ENCODE assay signal across 1 cellular context in genomic region chr22:42070517-42071422, GRCh38.
TF ChIP-seq lines count a peak whose summit lies in the region.

Gene NAGA, minus strand, starts transcription at chr22:42070812. Its CDS starts 515 bp downstream, at chr22:42070297.

TF ChIP-seq in HepG2, 621 proteins besides CTCF, POLR2A, EP300 and RAD21 (continued from another document and continues in another):
- TF ChIP-seq DZIP1 (CRISPR knock-in tag; IDR thresholded peaks at IDR 0.05) (no peak), NFIB (CRISPR knock-in tag; IDR thresholded peaks at IDR 0.05; ENCODE audit: borderline replicate concordance) (no peak), ZNF619 (CRISPR knock-in tag; IDR thresholded peaks at IDR 0.05) (no peak), ZNF749 (CRISPR knock-in tag; IDR thresholded peaks at IDR 0.05; ENCODE audit: borderline replicate concordance) (no peak), NCOR1 (IDR thresholded peaks at IDR 0.05; ENCODE audit: borderline replicate concordance, low read length) (no peak; the same call in 1 of the 2 replicates), ZNF34 (CRISPR knock-in tag; IDR thresholded peaks at IDR 0.05; ENCODE audit: borderline replicate concordance) (no peak), CENPT (CRISPR knock-in tag; IDR thresholded peaks at IDR 0.05; ENCODE audit: low read depth) (peak; percentile 24; the same call in 1 of the 2 replicates), MEIS1 (CRISPR knock-in tag; IDR thresholded peaks at IDR 0.05; ENCODE audit: borderline replicate concordance) (peak; percentile 43; the same call in 1 of the 2 replicates), JUN (CRISPR knock-in tag; IDR thresholded peaks at IDR 0.05) (peak; percentile 70; the same call in 1 of the 2 replicates), CSRNP2 (CRISPR knock-in tag; conservative IDR thresholded peaks at IDR 0.05; ENCODE audit: low read depth) (no peak), ZNF607 (CRISPR knock-in tag; IDR thresholded peaks at IDR 0.05; ENCODE audit: borderline replicate concordance) (peak; percentile 96), ZSCAN12 (CRISPR knock-in tag; IDR thresholded peaks at IDR 0.05) (no peak), IRF2 (CRISPR knock-in tag; IDR thresholded peaks at IDR 0.05) (peak; percentile 24; the same call in 1 of the 2 replicates), SALL1 (CRISPR knock-in tag; IDR thresholded peaks at IDR 0.05) (peak; percentile 95), HINFP (CRISPR knock-in tag; IDR thresholded peaks at IDR 0.05; ENCODE audit: low read depth) (peak; percentile 91), GFI1 (CRISPR knock-in tag; IDR thresholded peaks at IDR 0.05; ENCODE audit: borderline replicate concordance) (no peak), KLF12 (CRISPR knock-in tag; IDR thresholded peaks at IDR 0.05; ENCODE audit: borderline replicate concordance) (peak; percentile 58; the same call in 1 of the 2 replicates), ZNF556 (CRISPR knock-in tag; IDR thresholded peaks at IDR 0.05; ENCODE audit: borderline replicate concordance) (peak; percentile 62; the same call in 1 of the 2 replicates), ZNF614 (CRISPR knock-in tag; IDR thresholded peaks at IDR 0.05; ENCODE audit: borderline replicate concordance) (peak; percentile 81; the same call in 1 of the 2 replicates), DRAP1 (CRISPR knock-in tag; IDR thresholded peaks at IDR 0.05) (peak; percentile 90), ZNF512 (CRISPR knock-in tag; IDR thresholded peaks at IDR 0.05) (no peak), HOXD1 (CRISPR knock-in tag; IDR thresholded peaks at IDR 0.05) (peak; percentile 70; the same call in 1 of the 2 replicates), SETDB1 (CRISPR knock-in tag; IDR thresholded peaks at IDR 0.05; ENCODE audit: borderline replicate concordance) (0 out of 2 replicates have a peak, but pooled peaks have one; percentile 64), ONECUT2 (CRISPR knock-in tag; IDR thresholded peaks at IDR 0.05) (no peak), HMGXB3 (CRISPR knock-in tag; IDR thresholded peaks at IDR 0.05; ENCODE audit: borderline replicate concordance) (peak; percentile 68), ZNF496 (CRISPR knock-in tag; IDR thresholded peaks at IDR 0.05; ENCODE audit: insufficient replicate concordance) (no peak), RBFOX2 (IDR thresholded peaks at IDR 0.05; ENCODE audit: low read depth, low read length) (peak; percentile 82), ZNF546 (CRISPR knock-in tag; conservative IDR thresholded peaks at IDR 0.05) (no peak), ATF3 (CRISPR knock-in tag; IDR thresholded peaks at IDR 0.05) (no peak; the same call in 1 of the 2 replicates), NKX3-1 (CRISPR knock-in tag; IDR thresholded peaks at IDR 0.05) (peak; percentile 95; the same call in 1 of the 2 replicates), AFF4 (CRISPR knock-in tag; IDR thresholded peaks at IDR 0.05) (no peak), ZSCAN29 (CRISPR knock-in tag; conservative IDR thresholded peaks at IDR 0.05) (0 out of 2 replicates have a peak, but pooled peaks have one; percentile 36), TBX2 (CRISPR knock-in tag; IDR thresholded peaks at IDR 0.05; ENCODE audit: borderline replicate concordance) (peak; percentile 78), ADNP (CRISPR knock-in tag; IDR thresholded peaks at IDR 0.05) (no peak), PHB2 (IDR thresholded peaks at IDR 0.05; ENCODE audit: partially characterized antibody) (no peak), ZHX1 (CRISPR knock-in tag; IDR thresholded peaks at IDR 0.05; ENCODE audit: low read depth) (no peak), ZNF251 (CRISPR knock-in tag; IDR thresholded peaks at IDR 0.05) (peak; percentile 77; the same call in 1 of the 2 replicates), MBD4 (IDR thresholded peaks at IDR 0.05; ENCODE audit: borderline replicate concordance, low read length) (no peak)
